ENCODE assay signal across 26 cellular contexts in the genomic region with DNA sequence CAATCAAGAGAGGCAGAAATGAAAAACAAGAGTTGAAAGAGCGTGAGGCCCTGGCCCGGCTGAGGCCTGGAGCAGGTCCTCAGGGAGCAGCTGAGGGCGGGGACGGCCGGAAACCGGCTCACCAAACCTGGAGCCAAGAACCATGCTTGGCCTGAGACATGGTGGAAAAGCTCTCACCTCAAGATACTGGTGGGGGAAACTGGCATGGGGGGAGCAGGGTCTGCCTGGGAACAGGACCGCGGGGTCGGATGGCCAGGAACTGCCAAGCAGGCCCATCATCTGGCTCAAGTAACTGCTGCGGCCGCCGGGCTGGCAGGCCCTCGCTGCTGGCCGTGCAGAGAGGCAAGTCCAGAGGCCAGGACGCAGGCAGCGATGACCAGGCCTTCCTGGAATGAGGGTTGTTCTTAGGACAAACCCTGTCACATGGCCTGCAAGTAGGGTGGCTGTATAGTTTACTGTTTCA. TPM values are rescaled to one million over a fixed set of nuclear protein-coding genes. Genes with fewer than 3 reads are reported as not detected.
DNase-seq lines count a peak whose midpoint lies in the region; ATAC-seq, FAIRE-seq and TF ChIP-seq lines count a peak whose summit lies in the region.
"Had no signal": no experiment of that assay in that cellular context is flagged by ENCODE, and none has a peak within 500 bp of the region (broad histone marks: within the 10 kb centered on the region; RNA-seq: fewer than 3 reads in every experiment).

No MANE protein-coding gene starts in this region.

- intact Hi-C loops in Right ventricle myocardium superior (cut with DNase I) (no loop called here), kidney (cut with DNase I) (no loop called here), posterior vena cava (cut with DNase I) (no loop called here), vagina (cut with DNase I) (no loop called here)

- no peak overlapping the region for H3K9ac ChIP-seq in kidney (ENCODE audit: low read length in 2 of 2)

- no peak for FAIRE-seq in kidney (lab: Jason Lieb, UNC)
- FAIRE-seq: D721Med, HTR-8/SVneo, keratinocyte had no signal

- H3K9me3 ChIP-seq in kidney (ENCODE audit: control insufficient read depth in 1 of 2, low read length in 2 of 2) (no peaks in the 10 kb centered on the region), vagina (no peaks in the 10 kb centered on the region)

- no peaks in the 10 kb centered on the region for H3K9me3 Mint-ChIP-seq in type B pancreatic cell
- H3K9me3 Mint-ChIP-seq: activated naive CD4-positive, alpha-beta T cell treated with anti-CD3 and anti-CD28 coated beads, Interleukin-2, amount 50 U/mL, for 24 hours; CD4-positive, alpha-beta T cell; dendritic cell treated with granulocyte-macrophage colony-stimulating factor and Interleukin-4, amounts not matched to agents 40 ng/mL and 50 ng/mL, for 4 days had no signal

- H3K4me3 Mint-ChIP-seq in type B pancreatic cell: no peak overlapping the region
- H3K4me3 Mint-ChIP-seq: activated naive CD4-positive, alpha-beta T cell treated with anti-CD3 and anti-CD28 coated beads, Interleukin-2, amount 50 U/mL, for 24 hours; CD4-positive, alpha-beta T cell; dendritic cell treated with granulocyte-macrophage colony-stimulating factor and Interleukin-4, amounts not matched to agents 40 ng/mL and 50 ng/mL, for 4 days had no signal

- ATAC-seq in Right ventricle myocardium superior (ENCODE audit: poor library complexity): peak; percentile 69
- no peak for ATAC-seq in HG03469 (IDR thresholded peaks at IDR 0.05; ENCODE audit: unreplicated experiment)

- H3K4me3 ChIP-seq in kidney (ENCODE audit: low read length in 2 of 2): no peak overlapping the region
- no peak overlapping the region for H3K4me3 ChIP-seq in vagina

- H3K36me3 ChIP-seq in kidney (ENCODE audit: control insufficient read depth in 1 of 2, insufficient read depth in 2 of 2, low read length in 2 of 2): no peaks in the 10 kb centered on the region
- H3K36me3 ChIP-seq in vagina: no peaks in the 10 kb centered on the region

- no peaks in the 10 kb centered on the region for H3K27me3 ChIP-seq in vagina

- no peak for TF ChIP-seq POLR2A in vagina (IDR thresholded peaks at IDR 0.05)

- no peaks in the 10 kb centered on the region for H3K36me3 Mint-ChIP-seq in type B pancreatic cell
- H3K36me3 Mint-ChIP-seq: activated naive CD4-positive, alpha-beta T cell treated with anti-CD3 and anti-CD28 coated beads, Interleukin-2, amount 50 U/mL, for 24 hours had no signal

- H3K4me1 ChIP-seq in kidney (ENCODE audit: control insufficient read depth in 1 of 2, insufficient read depth in 1 of 2, low read depth in 1 of 2, low read length in 2 of 2) (no peaks in the 10 kb centered on the region), vagina (no peaks in the 10 kb centered on the region)

- H3K27ac ChIP-seq in kidney (ENCODE audit: low read depth in 2 of 2, low read length in 2 of 2) (no peak overlapping the region), vagina (no peak overlapping the region)

- H3K4me1 Mint-ChIP-seq in type B pancreatic cell (ENCODE audit: unreplicated experiment): peaks cover 17% of the 10 kb centered on the region
- H3K4me1 Mint-ChIP-seq: activated naive CD4-positive, alpha-beta T cell treated with anti-CD3 and anti-CD28 coated beads, Interleukin-2, amount 50 U/mL, for 24 hours had no signal

- peaks cover 2% of the 10 kb centered on the region for H3K27me3 Mint-ChIP-seq in type B pancreatic cell
- H3K27me3 Mint-ChIP-seq: activated naive CD4-positive, alpha-beta T cell treated with anti-CD3 and anti-CD28 coated beads, Interleukin-2, amount 50 U/mL, for 24 hours; dendritic cell treated with granulocyte-macrophage colony-stimulating factor and Interleukin-4, amounts not matched to agents 40 ng/mL and 50 ng/mL, for 4 days had no signal

- no peak for TF ChIP-seq CTCF in kidney (IDR thresholded peaks at IDR 0.05; ENCODE audit: borderline replicate concordance, extremely low read depth, insufficient read depth)
- TF ChIP-seq CTCF in type B pancreatic cell (conservative IDR thresholded peaks at IDR 0.05): no peak
- no peak for TF ChIP-seq CTCF in vagina (IDR thresholded peaks at IDR 0.05)

- DNase-seq in Right ventricle myocardium superior (peak; percentile 73), kidney (peak; percentile 70), posterior vena cava (ENCODE audit: low spot score) (peak; percentile 92), type B pancreatic cell (ENCODE audit: extremely low spot score, unreplicated experiment) (no peak), A172 (ENCODE audit: low spot score) (no peak), vagina (ENCODE audit: extremely low spot score in 2 of 2) (no peak)
- DNase-seq: activated CD4-positive, alpha-beta T cell treated with anti-CD3 and anti-CD28 coated beads, Interleukin-2, amount 50 U/mL, for 48 hours; activated CD8-positive, alpha-beta memory T cell treated with anti-CD3 and anti-CD28 coated beads, Interleukin-2, amount 50 U/mL, for 4 hours; anterior cingulate cortex; CD4-positive, alpha-beta T cell; central memory CD4-positive, alpha-beta T cell; HCEC 1CT; KG1; mammary epithelial cell; NCI-H1417 treated with DMSO at 0.1 percent for 48 hours; NCI-H2081; NCI-H226; NCI-H748 treated with DMSO at 0.1 percent for 48 hours; stimulated activated CD4-positive, alpha-beta T cell treated with anti-CD3 and anti-CD28 coated beads, Interleukin-2, amount 100 ng/mL, for 24 hours had no signal

- peak overlapping the region; percentile 70 for H3K27ac Mint-ChIP-seq in type B pancreatic cell
- H3K27ac Mint-ChIP-seq: activated naive CD4-positive, alpha-beta T cell treated with anti-CD3 and anti-CD28 coated beads, Interleukin-2, amount 50 U/mL, for 24 hours; CD4-positive, alpha-beta T cell; dendritic cell treated with granulocyte-macrophage colony-stimulating factor and Interleukin-4, amounts not matched to agents 40 ng/mL and 50 ng/mL, for 4 days had no signal

RNA-seq across cellular contexts. Expression of a gene that starts 18.9 kb away (rescaled TPM):
- total RNA-seq in Right ventricle myocardium superior (20.0 TPM), kidney (2.2 TPM), posterior vena cava (10 to 100 TPM; 39.2 to 59.3 TPM), type B pancreatic cell (ENCODE audit: low replicate concordance) (18.2 and 25.9 TPM in 2 replicates), vagina (6.9 TPM)
- 0.80 TPM for polyA plus RNA-seq in kidney (ENCODE audit: insufficient read depth, low read depth, low replicate concordance)
- total RNA-seq in A172 (2014; rRNA removed; shearing (Covaris generic)): 0.98 and 2.6 TPM in 2 replicates
- total RNA-seq: pulmonary artery endothelial cell had no signal
- polyA plus RNA-seq: keratinocyte, mammary epithelial cell had no signal

Comparison
In these comparisons a context has a peak if more than half of its experiments do, and no peak if none do; other contexts are left out.
1. DNase-seq: peak in Right ventricle myocardium superior (single experiment), kidney (single experiment) and posterior vena cava (single experiment); none in type B pancreatic cell (single experiment), A172 (single experiment) and vagina (0 of 2).